Comparison of ENCODE assay signal across 25 cellular contexts in the genomic region with DNA sequence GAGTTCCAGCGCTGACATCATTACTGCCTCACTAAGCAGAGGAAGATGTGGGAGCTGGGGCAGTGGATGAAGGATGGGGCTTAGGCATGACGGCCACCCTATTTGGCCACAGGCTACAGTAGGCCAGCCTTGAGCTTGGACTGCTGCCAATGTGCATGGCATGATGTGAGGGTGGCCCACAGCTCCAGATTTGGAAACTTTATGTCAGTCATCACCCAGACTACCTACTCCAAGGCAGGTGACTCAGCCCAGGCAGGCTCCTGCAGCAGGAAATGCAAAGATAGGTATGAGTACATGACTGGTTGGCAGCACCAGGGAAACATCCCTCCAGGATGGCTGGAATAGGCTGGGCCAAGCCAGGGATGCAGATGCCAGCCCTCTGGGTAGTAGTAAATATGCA.
DNase-seq lines count a peak whose midpoint lies in the region; TF ChIP-seq lines count a peak whose summit lies in the region.
"Had no signal": no experiment of that assay in that cellular context is flagged by ENCODE, and none has a peak within 500 bp of the region (broad histone marks: within the 10 kb centered on the region; RNA-seq: fewer than 3 reads in every experiment).

No MANE protein-coding gene starts in this region.

- no peak for TF ChIP-seq POLR2A in prostate gland (IDR thresholded peaks at IDR 0.05)

- 87% methylated on average over 2 of the region's 2 CpGs for WGBS in prostate gland

- TF ChIP-seq CTCF in prostate gland (IDR thresholded peaks at IDR 0.05) (no peak), ascending aorta (IDR thresholded peaks at IDR 0.05) (no peak)

- H3K27me3 ChIP-seq in prostate gland (replicated peaks; ENCODE audit: insufficient read depth) (no peaks in the 10 kb centered on the region), ascending aorta (no peaks in the 10 kb centered on the region)
- H3K27me3 ChIP-seq: BLaER1 treated with 17β-estradiol and CSF1 and Interleukin-3, amounts not matched to agents 10 nM and 100 nM; dorsolateral prefrontal cortex; gastroesophageal sphincter; upper lobe of left lung had no signal

- no peak overlapping the region for H3K27ac ChIP-seq in prostate gland
- no peak overlapping the region for H3K27ac ChIP-seq in ascending aorta
- H3K27ac ChIP-seq: BLaER1 treated with 17β-estradiol and CSF1 and Interleukin-3, amounts not matched to agents 10 nM and 100 nM; gastroesophageal sphincter; skin epidermis; upper lobe of left lung had no signal

- intact Hi-C loops in prostate gland (cut with DNase I): no loop called here
- intact Hi-C loops in ascending aorta (cut with DNase I): no loop called here

- H3K4me1 ChIP-seq in prostate gland (replicated peaks) (peaks cover 3% of the 10 kb centered on the region), ascending aorta (no peaks in the 10 kb centered on the region)
- H3K4me1 ChIP-seq: BLaER1 treated with 17β-estradiol and CSF1 and Interleukin-3, amounts not matched to agents 10 nM and 100 nM; gastroesophageal sphincter; upper lobe of left lung had no signal

- peak; percentile 24 for DNase-seq in H4 (ENCODE audit: low spot score)
- DNase-seq in NCI-H226: peak; percentile 45
- DNase-seq in astrocyte of the hippocampus (ENCODE audit: low read depth, low spot score): peak; percentile 23
- peak; percentile 94 for DNase-seq in kidney tubule cell (ENCODE audit: low spot score)
- DNase-seq in prostate gland (ENCODE audit: low spot score): no peak
- DNase-seq in NCI-H748 treated with DMSO at 0.1 percent for 48 hours (lab: John Stamatoyannopoulos, UW): no peak
- DNase-seq in ascending aorta (ENCODE audit: low spot score in 2 of 2): no peak
- DNase-seq: activated CD4-positive, alpha-beta T cell treated with anti-CD3 and anti-CD28 coated beads for 36 hours; activated CD8-positive, alpha-beta memory T cell treated with anti-CD3 and anti-CD28 coated beads, Interleukin-2, amount 50 U/mL, for 48 hours; activated CD8-positive, alpha-beta T cell treated with anti-CD3 and anti-CD28 coated beads for 36 hours; activated naive CD4-positive, alpha-beta T cell treated with Interleukin-2 at 50 U/mL for 16 hours; immature natural killer cell; KBM-7; MM.1S; NCI-H1105 treated with DMSO at 0.1 percent for 48 hours; NCI-H187 treated with DMSO at 0.1 percent for 48 hours; NCI-H345; Right ventricle myocardium superior; stimulated activated naive B cell treated with anti-CD40 and anti-IgM and Interleukin-4, amounts not matched to agents 10 μg/mL and 1 μg/mL and 100 μg/mL, for 72 hours; T-helper 17 cell; upper lobe of left lung had no signal

- no peak overlapping the region for H3K4me3 ChIP-seq in prostate gland
- H3K4me3 ChIP-seq in ascending aorta: no peak overlapping the region
- H3K4me3 ChIP-seq: BLaER1 treated with 17β-estradiol and CSF1 and Interleukin-3, amounts not matched to agents 10 nM and 100 nM; dorsolateral prefrontal cortex; gastroesophageal sphincter; skin epidermis; upper lobe of left lung had no signal

- H3K9me3 ChIP-seq in prostate gland (no peaks in the 10 kb centered on the region), ascending aorta (no peaks in the 10 kb centered on the region)
- H3K9me3 ChIP-seq: BLaER1 treated with 17β-estradiol and CSF1 and Interleukin-3, amounts not matched to agents 10 nM and 100 nM; gastroesophageal sphincter; upper lobe of left lung had no signal

- H3K36me3 ChIP-seq in prostate gland (no peaks in the 10 kb centered on the region), ascending aorta (no peaks in the 10 kb centered on the region)
- H3K36me3 ChIP-seq: BLaER1 treated with 17β-estradiol and CSF1 and Interleukin-3, amounts not matched to agents 10 nM and 100 nM; gastroesophageal sphincter; upper lobe of left lung had no signal

Comparison
In these comparisons a context has a peak if more than half of its experiments do, and no peak if none do; other contexts are left out.
1. DNase-seq: peak in H4 (single experiment), NCI-H226 (single experiment), astrocyte of the hippocampus (single experiment) and kidney tubule cell (single experiment); none in prostate gland (single experiment), NCI-H748 treated with DMSO at 0.1 percent for 48 hours (single experiment) and ascending aorta (0 of 2).